ENCODE assay signal across 12 cellular contexts in the genomic region with DNA sequence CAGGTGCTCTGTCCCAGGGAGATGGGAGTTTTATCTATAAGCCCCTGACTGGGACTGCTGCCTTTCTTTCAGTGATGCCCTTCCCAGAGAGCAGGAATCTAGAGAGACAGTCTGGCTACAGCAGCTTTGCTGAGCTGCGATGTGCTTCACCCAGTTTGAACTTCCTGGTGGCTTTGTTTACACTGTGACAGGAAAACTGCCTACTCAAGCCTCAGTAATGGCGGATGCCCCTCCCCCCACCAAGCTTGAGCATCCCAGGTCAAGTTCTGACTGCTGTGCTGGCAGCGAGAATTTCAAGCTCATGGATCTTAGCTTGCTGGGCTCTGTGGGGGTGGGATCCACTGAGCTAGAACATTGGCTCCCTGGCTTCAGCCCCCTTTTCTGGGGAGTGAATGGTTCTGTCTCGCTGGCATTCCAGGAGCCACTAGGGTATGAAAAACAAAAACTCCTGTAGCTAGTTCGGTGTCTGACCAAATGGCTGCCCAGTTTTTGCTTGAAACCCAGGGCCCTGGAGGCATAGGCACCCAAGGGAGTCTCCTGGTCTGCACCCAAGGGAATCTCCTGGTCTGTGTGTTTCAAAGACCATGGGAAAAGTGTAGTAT.
DNase-seq lines count a peak whose midpoint lies in the region; ATAC-seq and TF ChIP-seq lines count a peak whose summit lies in the region.
"Had no signal": no experiment of that assay in that cellular context is flagged by ENCODE, and none has a peak within 500 bp of the region (broad histone marks: within the 10 kb centered on the region; RNA-seq: fewer than 3 reads in every experiment).

No MANE protein-coding gene starts in this region.

- no peak overlapping the region for H2AFZ ChIP-seq in Karpas-422 (ENCODE audit: low read length)

- peak overlapping the region; percentile 40 for H3K9ac ChIP-seq in Karpas-422 (ENCODE audit: low read length)

- H3K4me3 ChIP-seq in Karpas-422 (ENCODE audit: low read length): no peak overlapping the region
- H3K4me3 ChIP-seq in adrenal gland: no peak overlapping the region

- peak overlapping the region; percentile 16 for H3K4me2 ChIP-seq in Karpas-422 (ENCODE audit: low read depth, low read length, poor library complexity, severe bottlenecking)

- H3K27me3 ChIP-seq in Karpas-422 (ENCODE audit: low read length) (no peaks in the 10 kb centered on the region), adrenal gland (no peaks in the 10 kb centered on the region)

- peaks cover 18% of the 10 kb centered on the region for H3K79me2 ChIP-seq in Karpas-422 (ENCODE audit: low read length)

- no peak for TF ChIP-seq POLR2A in adrenal gland (IDR thresholded peaks at IDR 0.05)

- no peaks in the 10 kb centered on the region for H3K9me2 ChIP-seq in Karpas-422 (replicated peaks; ENCODE audit: insufficient read depth, low read length)

- H3K36me3 ChIP-seq in Karpas-422 (ENCODE audit: insufficient read depth, low read length) (0 out of 2 replicates have a peak, but pooled peaks cover 2% of the 10 kb centered on the region), adrenal gland (replicated peaks in 1 of 2) (no peaks in the 10 kb centered on the region)

- H3K9me3 ChIP-seq in Karpas-422 (ENCODE audit: low read length): no peaks in the 10 kb centered on the region
- no peaks in the 10 kb centered on the region for H3K9me3 ChIP-seq in adrenal gland (replicated peaks in 1 of 3)

- intact Hi-C loops in adrenal gland (cut with DNase I): no loop called here

- TF ChIP-seq CTCF in adrenal gland (IDR thresholded peaks at IDR 0.05): no peak

- ATAC-seq in HG03039 (IDR thresholded peaks at IDR 0.05; ENCODE audit: unreplicated experiment): no peak
- ATAC-seq in activated CD4-positive, CD25-positive, alpha-beta regulatory T cell treated with anti-CD3 and anti-CD28 coated beads, Interleukin-2, amount 50 U/mL, for 24 hours: no peak
- ATAC-seq: activated CD8-positive, alpha-beta memory T cell treated with anti-CD3 and anti-CD28 coated beads, Interleukin-2, amount 10 ng/mL, durations not matched to agents 7 days and 5 days had no signal

- peaks cover 70% of the 10 kb centered on the region for H3K4me1 ChIP-seq in Karpas-422 (ENCODE audit: low read length)
- H3K4me1 ChIP-seq in adrenal gland (replicated peaks in 1 of 2): no peaks in the 10 kb centered on the region

- WGBS in adrenal gland, 4 donors: 62 to 80% (median 75%) methylated on average over 4 to 5 of the region's 5 CpGs

- DNase-seq in NCI-H1105 treated with DMSO at 0.1 percent for 48 hours (lab: John Stamatoyannopoulos, UW) (peak; percentile 5), NCI-H1105 (lab: John Stamatoyannopoulos, UW) (no peak), Karpas-422 (no peak), adrenal gland (peak in 4 of 7 donors; percentile 15 to 59 (median 26)), mucosa of gallbladder (ENCODE audit: low spot score) (peak; percentile 54), HPDE6-E6E7 (ENCODE audit: extremely low spot score) (no peak)
- DNase-seq: activated CD8-positive, alpha-beta memory T cell treated with anti-CD3 and anti-CD28 coated beads, Interleukin-2, amount 10 ng/mL, durations not matched to agents 7 days and 5 days; mammary epithelial cell; NCI-H1092 had no signal

- H4K20me1 ChIP-seq in Karpas-422 (ENCODE audit: insufficient read depth, low read depth, low read length): no peaks in the 10 kb centered on the region

- H3K27ac ChIP-seq in Karpas-422 (ENCODE audit: low read length) (peak overlapping the region; percentile 60; the same call in 1 of the 2 replicates), adrenal gland (no peak overlapping the region)
- H3K27ac ChIP-seq: 22Rv1 had no signal

Comparison
In these comparisons a context has a peak if more than half of its experiments do, and no peak if none do; other contexts are left out.
1. DNase-seq: peak in NCI-H1105 treated with DMSO at 0.1 percent for 48 hours (single experiment), adrenal gland (4 of 7) and mucosa of gallbladder (single experiment); none in NCI-H1105 (single experiment), Karpas-422 (single experiment) and HPDE6-E6E7 (single experiment).